ENCODE assay signal across 8 cellular contexts in the genomic region with DNA sequence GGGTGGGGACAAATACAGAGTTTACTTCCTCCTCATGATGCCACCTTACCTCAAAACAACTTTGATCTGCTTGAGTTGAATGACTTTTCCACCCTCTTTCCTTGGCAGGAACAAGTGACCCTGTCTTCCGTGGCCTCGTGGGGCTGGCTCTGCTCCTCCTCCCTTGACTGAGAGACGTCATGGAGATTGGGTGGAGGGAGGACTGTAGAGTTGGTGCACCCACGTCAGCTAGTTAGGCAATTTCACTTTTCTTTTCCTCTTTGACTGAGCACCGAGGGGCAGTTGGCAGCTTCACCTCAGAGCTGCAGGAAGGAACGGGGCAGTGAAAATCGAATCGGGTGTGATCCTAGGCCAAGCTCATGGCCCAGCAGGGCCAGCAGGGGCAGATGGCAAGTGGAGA. TPM values are rescaled to one million over a fixed set of nuclear protein-coding genes. Genes with fewer than 3 reads are reported as not detected.
DNase-seq lines count a peak whose midpoint lies in the region; ATAC-seq and TF ChIP-seq lines count a peak whose summit lies in the region.

Gene SP140, plus strand, starts transcription at position 251 of the 400 bp plus-strand sequence. Its CDS starts 109 bp downstream, at position 360.

- CTCF ChIA-PET in activated CD8-positive, alpha-beta T cell treated with anti-CD3 and anti-CD28 coated beads, Interleukin-2, amount 10 ng/mL, durations not matched to agents 7 days and 5 days (lab: Charles Lee) = interaction anchor here (0.6 to 1.1 kb wide), 2 partner anchors 25 to 30 kb away, joined by 3 to 4 read pairs; no protein-coding TSS in a partner anchor

- POLR2A ChIA-PET in activated CD8-positive, alpha-beta T cell treated with anti-CD3 and anti-CD28 coated beads, Interleukin-2, amount 10 ng/mL, durations not matched to agents 7 days and 5 days (lab: Charles Lee) = interaction anchor here (0.6 to 2.8 kb wide), 15 partner anchors 10 to 1736 kb away, joined by 3 to 10 read pairs (median 5); partner anchors contain the start of genes DIS3L2 and SP140L

- no peak within 1 kb of the TSS for H3K4me2 ChIP-seq in neural progenitor cell

- H3K4me3 ChIP-seq in neural progenitor cell = no peak within 1 kb of the TSS

- no peak for TF ChIP-seq CTCF in neural progenitor cell (IDR thresholded peaks at IDR 0.05)

- peaks cover 8% of the 10 kb centered on the region for H3K9me3 Mint-ChIP-seq in activated CD8-positive, alpha-beta T cell treated with anti-CD3 and anti-CD28 coated beads, Interleukin-2, amount 10 ng/mL, durations not matched to agents 7 days and 5 days (ENCODE audit: insufficient read depth)
- H3K9me3 Mint-ChIP-seq in neural progenitor cell = peaks cover 8% of the 10 kb centered on the region

- H3K36me3 Mint-ChIP-seq in activated CD8-positive, alpha-beta T cell treated with anti-CD3 and anti-CD28 coated beads, Interleukin-2, amount 10 ng/mL, durations not matched to agents 7 days and 5 days (ENCODE audit: low read depth) = peaks cover 32% of the 10 kb centered on the region
- H3K36me3 Mint-ChIP-seq in neural progenitor cell = no peaks in the 10 kb centered on the region

- no peaks in the 10 kb centered on the region for H3K9me3 ChIP-seq in neural progenitor cell (ENCODE audit: low read depth)

- peak within 1 kb of the TSS; percentile 80 for H3K4me3 Mint-ChIP-seq in activated CD8-positive, alpha-beta T cell treated with anti-CD3 and anti-CD28 coated beads, Interleukin-2, amount 10 ng/mL, durations not matched to agents 7 days and 5 days
- H3K4me3 Mint-ChIP-seq in neural progenitor cell = no peak within 1 kb of the TSS

- H3K36me3 ChIP-seq in neural progenitor cell = no peaks in the 10 kb centered on the region

- peak; percentile 85 for DNase-seq in activated CD8-positive, alpha-beta T cell treated with anti-CD3 and anti-CD28 coated beads, Interleukin-2, amount 10 ng/mL, durations not matched to agents 7 days and 5 days
- DNase-seq in left cardiac atrium = peak; percentile 32
- DNase-seq in stimulated activated CD8-positive, alpha-beta memory T cell treated with anti-CD3 and anti-CD28 coated beads, Interleukin-15, amount 100 ng/mL, for 24 hours (ENCODE audit: low read depth) = peak; percentile 37
- no peak for DNase-seq in LoVo (ENCODE audit: low spot score)
- DNase-seq in dedifferentiated amniotic fluid mesenchymal stem cell (ENCODE audit: extremely low spot score) = no peak
- no peak for DNase-seq in neural progenitor cell (ENCODE audit: low spot score)

- no peaks in the 10 kb centered on the region for H3K79me2 ChIP-seq in neural progenitor cell (ENCODE audit: low read depth)

- H4K20me1 ChIP-seq in neural progenitor cell (ENCODE audit: low read depth) = no peaks in the 10 kb centered on the region

- H3K27ac ChIP-seq in neural progenitor cell = no peak within 1 kb of the TSS

- no peak within 1 kb of the TSS for H2AFZ ChIP-seq in neural progenitor cell (replicated peaks)

- ATAC-seq in GM19043 (IDR thresholded peaks at IDR 0.05; ENCODE audit: low read depth, unreplicated experiment) (peak; percentile 60), HG03139 (IDR thresholded peaks at IDR 0.05; ENCODE audit: unreplicated experiment) (peak; percentile 75), left cardiac atrium (peak; percentile 78 to 80)
- ATAC-seq in activated CD8-positive, alpha-beta T cell treated with anti-CD3 and anti-CD28 coated beads, Interleukin-2, amount 10 ng/mL, durations not matched to agents 7 days and 5 days = peak; percentile 89

- no peaks in the 10 kb centered on the region for H3K27me3 Mint-ChIP-seq in activated CD8-positive, alpha-beta T cell treated with anti-CD3 and anti-CD28 coated beads, Interleukin-2, amount 10 ng/mL, durations not matched to agents 7 days and 5 days (ENCODE audit: low read depth)
- H3K27me3 Mint-ChIP-seq in neural progenitor cell (ENCODE audit: insufficient read depth, low read depth) = peaks cover 6% of the 10 kb centered on the region

- intact Hi-C loops in left cardiac atrium (cut with DNase I) = loop anchor here in 1 of 2 donors (10.0 kb wide), 1 partner anchor 189 kb away; the partner anchor contains the start of gene SP100

- peaks cover 79% of the 10 kb centered on the region for H3K4me1 Mint-ChIP-seq in activated CD8-positive, alpha-beta T cell treated with anti-CD3 and anti-CD28 coated beads, Interleukin-2, amount 10 ng/mL, durations not matched to agents 7 days and 5 days (ENCODE audit: low read depth)
- no peaks in the 10 kb centered on the region for H3K4me1 Mint-ChIP-seq in neural progenitor cell

- H3K27ac Mint-ChIP-seq in activated CD8-positive, alpha-beta T cell treated with anti-CD3 and anti-CD28 coated beads, Interleukin-2, amount 10 ng/mL, durations not matched to agents 7 days and 5 days = peak within 1 kb of the TSS; percentile 90
- no peak within 1 kb of the TSS for H3K27ac Mint-ChIP-seq in neural progenitor cell

- no peak within 1 kb of the TSS for H3K9ac ChIP-seq in neural progenitor cell

- no peaks in the 10 kb centered on the region for H3K27me3 ChIP-seq in neural progenitor cell

- H3K4me1 ChIP-seq in neural progenitor cell = no peaks in the 10 kb centered on the region

- H3F3A ChIP-seq in neural progenitor cell (ENCODE audit: low read depth) = no peaks in the 10 kb centered on the region

RNA-seq across cellular contexts. Expression of gene SP140, which starts in this region (rescaled TPM):
- 10 to 100 TPM; 57.5 to 58.3 TPM for total RNA-seq in activated CD8-positive, alpha-beta T cell treated with anti-CD3 and anti-CD28 coated beads, Interleukin-2, amount 10 ng/mL, durations not matched to agents 7 days and 5 days
- total RNA-seq in left cardiac atrium (1 to 10 TPM in 1 of 2 donors, under 1 TPM in 1; 0.99 to 1.1 TPM), neural progenitor cell (ENCODE audit: low replicate concordance) (0.06 TPM in 1 of 2 replicates, not detected in the other)

Comparison
In these comparisons a context has a peak if more than half of its experiments do, and no peak if none do; other contexts are left out.
1. RNA of gene SP140 (total RNA-seq): 57.5 to 58.3 TPM in activated CD8-positive, alpha-beta T cell treated with anti-CD3 and anti-CD28 coated beads, Interleukin-2, amount 10 ng/mL, durations not matched to agents 7 days and 5 days; 0.99 to 1.1 TPM in left cardiac atrium and 0.06 TPM in neural progenitor cell; every median in the first group is over 10 times any median in the second.
2. DNase-seq: peak in activated CD8-positive, alpha-beta T cell treated with anti-CD3 and anti-CD28 coated beads, Interleukin-2, amount 10 ng/mL, durations not matched to agents 7 days and 5 days (single experiment), left cardiac atrium (single experiment) and stimulated activated CD8-positive, alpha-beta memory T cell treated with anti-CD3 and anti-CD28 coated beads, Interleukin-15, amount 100 ng/mL, for 24 hours (single experiment); none in LoVo (single experiment), dedifferentiated amniotic fluid mesenchymal stem cell (single experiment) and neural progenitor cell (single experiment).
3. Peak in every context shown above with its lines, with median percentiles within 50 percentile points of each other: ATAC-seq.